ENCODE assay signal across 8 cellular contexts in genomic region chr1:205484985-205485967, GRCh38. TPM values are rescaled to one million over a fixed set of nuclear protein-coding genes. Genes with fewer than 3 reads are reported as not detected.
DNase-seq lines count a peak whose midpoint lies in the region; ATAC-seq and TF ChIP-seq lines count a peak whose summit lies in the region.

No MANE protein-coding gene starts in this region.

- ATAC-seq in HG03565 (IDR thresholded peaks at IDR 0.05; ENCODE audit: unreplicated experiment) (peak; percentile 39), GM18858 (IDR thresholded peaks at IDR 0.05; ENCODE audit: unreplicated experiment) (no peak)

- no peaks in the 10 kb centered on the region for H4K20me1 ChIP-seq in DOHH2 (ENCODE audit: control insufficient read depth, insufficient read depth, low read depth, low read length)

- H3K79me2 ChIP-seq in DOHH2 (ENCODE audit: control insufficient read depth, low read length): no peaks in the 10 kb centered on the region

- H3F3A ChIP-seq in DOHH2 (ENCODE audit: control insufficient read depth, insufficient read depth): no peaks in the 10 kb centered on the region

- H3K4me1 ChIP-seq in DOHH2 (ENCODE audit: control insufficient read depth, low read length): peaks cover 2% of the 10 kb centered on the region; the same call in 1 of the 2 replicates

- peaks cover 48% of the 10 kb centered on the region for H3K27me3 ChIP-seq in DOHH2 (ENCODE audit: control insufficient read depth, low read length)

- no peak overlapping the region for H3K4me2 ChIP-seq in DOHH2 (ENCODE audit: low read length)

- H3K9me3 ChIP-seq in DOHH2 (ENCODE audit: control insufficient read depth, insufficient read depth, low read length): no peaks in the 10 kb centered on the region

- no peak overlapping the region for H3K27ac ChIP-seq in DOHH2 (ENCODE audit: low read depth, low read length)

- no peaks in the 10 kb centered on the region for H3K9me2 ChIP-seq in DOHH2 (replicated peaks; ENCODE audit: control insufficient read depth, low read length)

- peak; percentile 96 for DNase-seq in NCI-H69 (lab: John Stamatoyannopoulos, UW)
- DNase-seq in activated CD4-positive, alpha-beta T cell treated with anti-CD3 and anti-CD28 coated beads, Interleukin-2, amount 50 U/mL, for 1 hour: peak; percentile 54
- peak; percentile 25 to 63 for DNase-seq in dermis microvascular lymphatic vessel endothelial cell (ENCODE audit: low read depth in 2 of 2)
- peak; percentile 69 to 77 for DNase-seq in lung microvascular endothelial cell (ENCODE audit: low read depth in 2 of 2)
- peak; percentile 35 for DNase-seq in stimulated activated CD8-positive, alpha-beta memory T cell treated with anti-CD3 and anti-CD28 coated beads, Interleukin-15, amount 100 ng/mL, for 24 hours (ENCODE audit: low read depth)

- no peaks in the 10 kb centered on the region for H3K36me3 ChIP-seq in DOHH2 (ENCODE audit: control insufficient read depth, low read length)

- peak; percentile 94 for TF ChIP-seq CTCF in DOHH2 (IDR thresholded peaks at IDR 0.05; ENCODE audit: low read depth, low read length, poor library complexity, severe bottlenecking)

- H3K4me3 ChIP-seq in DOHH2 (ENCODE audit: low read length): no peak overlapping the region

RNA-seq across cellular contexts. Expression of gene CDK18, which starts 19.2 kb away (rescaled TPM):
- total RNA-seq in dermis microvascular lymphatic vessel endothelial cell (0.25 and 0.39 TPM in 2 replicates), lung microvascular endothelial cell (0.20 and 0.44 TPM in 2 replicates)

RNA-seq across cellular contexts. Expression of gene BLACAT1, which starts 29.4 kb away (rescaled TPM):
- under 0.01 TPM in 1 of 2 replicates, not detected in the other for total RNA-seq in dermis microvascular lymphatic vessel endothelial cell
- not detected in 2 replicates for total RNA-seq in lung microvascular endothelial cell

Comparison
In these comparisons a context has a peak if more than half of its experiments do, and no peak if none do; other contexts are left out.
1. DNase-seq: peak in every context shown above with its lines; median percentile 96 in NCI-H69; 73 in lung microvascular endothelial cell; 54 in activated CD4-positive, alpha-beta T cell treated with anti-CD3 and anti-CD28 coated beads, Interleukin-2, amount 50 U/mL, for 1 hour; 44 in dermis microvascular lymphatic vessel endothelial cell; 35 in stimulated activated CD8-positive, alpha-beta memory T cell treated with anti-CD3 and anti-CD28 coated beads, Interleukin-15, amount 100 ng/mL, for 24 hours.